26 cellular contexts compared by ENCODE assay signal in the genomic region with DNA sequence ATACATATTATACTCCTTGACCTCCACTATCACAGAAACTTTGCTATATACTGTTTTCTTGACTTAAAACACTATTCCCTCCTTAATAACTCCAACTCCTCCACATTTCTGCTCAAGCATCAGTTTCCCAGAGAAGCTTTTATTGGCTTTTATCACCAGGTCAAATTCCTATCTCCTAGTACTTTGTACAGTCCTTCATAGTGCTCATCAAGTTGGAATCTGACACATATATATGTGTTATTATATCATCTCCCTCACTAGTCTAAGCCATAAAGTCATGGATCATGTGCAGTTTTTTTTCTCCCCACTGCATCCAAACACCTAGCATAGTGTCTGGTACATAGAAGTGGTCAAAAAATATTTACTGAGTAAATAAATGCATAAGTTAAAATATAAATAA. TPM values are rescaled to one million over a fixed set of nuclear protein-coding genes. Genes with fewer than 3 reads are reported as not detected.
"Had no signal": no experiment of that assay in that cellular context is flagged by ENCODE, and none has a peak within 500 bp of the region (broad histone marks: within the 10 kb centered on the region; RNA-seq: fewer than 3 reads in every experiment).

No MANE protein-coding gene starts in this region.

- H3K36me3 ChIP-seq: esophagus muscularis mucosa, gastrocnemius medialis, heart right ventricle, left ventricle myocardium inferior had no signal

- H3K4me3 ChIP-seq: coronary artery, dorsolateral prefrontal cortex, esophagus muscularis mucosa, gastrocnemius medialis, heart right ventricle, left ventricle myocardium inferior, lung had no signal

- H3K4me1 ChIP-seq: gastrocnemius medialis, heart right ventricle, left ventricle myocardium inferior had no signal

- H3K27ac ChIP-seq: coronary artery, dorsolateral prefrontal cortex, gastrocnemius medialis, heart right ventricle, left ventricle myocardium inferior had no signal

- H3K9me3 ChIP-seq: esophagus muscularis mucosa, gastrocnemius medialis, heart right ventricle, left ventricle myocardium inferior had no signal

- ATAC-seq: gastrocnemius medialis; heart right ventricle; left cardiac atrium; left lobe of liver; naive thymus-derived CD8-positive, alpha-beta T cell had no signal

- DNase-seq: dermis blood vessel endothelial cell; dorsolateral prefrontal cortex; effector CD4-positive, alpha-beta T cell; effector memory CD4-positive, alpha-beta T cell; foreskin fibroblast; foreskin melanocyte; gastrocnemius medialis; glutamatergic neuron; head of caudate nucleus; heart right ventricle; hippocampal formation; left cardiac atrium; left ventricle myocardium inferior; mammary epithelial cell; mesendoderm; midbrain; naive B cell; naive thymus-derived CD8-positive, alpha-beta T cell had no signal

RNA-seq across cellular contexts. Expression of gene BHMT, which starts 59.1 kb away (rescaled TPM):
- total RNA-seq: dermis blood vessel endothelial cell; endothelial cell of umbilical vein; glomerular endothelial cell; heart right ventricle; left ventricle myocardium inferior; mammary epithelial cell; mononuclear cell; myocyte; naive thymus-derived CD8-positive, alpha-beta T cell had no signal
